In the genomic region with DNA sequence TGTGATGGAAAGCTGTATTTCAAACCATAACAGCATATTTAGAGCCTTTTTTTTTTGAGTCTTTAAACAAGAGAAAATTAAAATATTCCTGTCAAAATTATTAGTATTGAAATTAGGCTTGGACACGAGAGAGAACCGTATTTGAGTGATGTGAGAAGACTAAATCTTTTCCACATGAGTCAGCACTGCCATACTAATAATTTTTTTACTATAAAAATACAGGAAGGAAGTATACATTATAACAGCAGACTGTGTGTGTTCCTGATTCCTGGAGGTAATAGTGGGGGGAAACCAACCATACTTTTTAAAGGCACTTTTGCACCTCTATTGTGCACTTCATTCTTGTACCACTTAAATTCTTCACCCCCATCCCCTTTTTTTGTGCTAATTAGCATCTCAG, we compare ENCODE assay signal across 19 cellular contexts. TPM values are rescaled to one million over a fixed set of nuclear protein-coding genes. Genes with fewer than 3 reads are reported as not detected.
DNase-seq lines count a peak whose midpoint lies in the region; ATAC-seq and TF ChIP-seq lines count a peak whose summit lies in the region.
"Had no signal": no experiment of that assay in that cellular context is flagged by ENCODE, and none has a peak within 500 bp of the region (broad histone marks: within the 10 kb centered on the region; RNA-seq: fewer than 3 reads in every experiment).

No MANE protein-coding gene starts in this region.

- H3K9ac ChIP-seq in SK-N-MC (ENCODE audit: insufficient read length): no peak overlapping the region

- H3K9me3 ChIP-seq in SK-N-MC (ENCODE audit: low read depth, low read length): no peaks in the 10 kb centered on the region
- no peaks in the 10 kb centered on the region for H3K9me3 ChIP-seq in stomach

- peak; percentile 8 to 37 for DNase-seq in AML-193 (lab: John Stamatoyannopoulos, UW)
- peak; percentile 17 for DNase-seq in HCEC 1CT
- DNase-seq in SK-N-MC (ENCODE audit: low read depth, low spot score): peak; percentile 50
- DNase-seq in foreskin keratinocyte: peak in 1 of 2 donors; percentile 13
- no peak for DNase-seq in NCI-H1436 (lab: John Stamatoyannopoulos, UW)
- no peak for DNase-seq in stomach
- DNase-seq in NCI-H510A treated with DMSO at 0.1 percent for 48 hours (lab: John Stamatoyannopoulos, UW): no peak
- DNase-seq: C1 segment of cervical spinal cord, H7, NCI-H1092 treated with DMSO at 0.1 percent for 48 hours, NCI-H2081, NCI-H2171, NCI-H526, PC-9, RPMI8226, SHP77 treated with DMSO at 0.1 percent for 48 hours had no signal

- H3K4me1 ChIP-seq in foreskin keratinocyte (peaks cover 9% of the 10 kb centered on the region), stomach (peaks cover 0 to 4% (median 0%) of the 10 kb centered on the region in 4 donors)

- H3K27me3 ChIP-seq in foreskin keratinocyte (no peaks in the 10 kb centered on the region), stomach (no peaks in the 10 kb centered on the region)

- intact Hi-C loops in stomach (cut with DNase I; ENCODE audit: low total_unique reads): no loop called here

- H3K27ac ChIP-seq in SK-N-MC: peak overlapping the region; percentile 88
- H3K27ac ChIP-seq in foreskin keratinocyte: no peak overlapping the region
- no peak overlapping the region for H3K27ac ChIP-seq in stomach
- H3K27ac ChIP-seq: PC-9 had no signal

- WGBS in stomach, 5 donors: 77 to 96% (median 91%) methylated on average over 2 of the region's 2 CpGs

- H3K4me3 ChIP-seq in SK-N-MC: peak overlapping the region; percentile 52
- H3K4me3 ChIP-seq in stomach: no peak overlapping the region
- H3K4me3 ChIP-seq: K562, PC-9 had no signal

- H3K36me3 ChIP-seq in SK-N-MC (ENCODE audit: insufficient read depth, low read length) (peaks cover 28% of the 10 kb centered on the region), stomach (peaks cover 6 to 38% (median 33%) of the 10 kb centered on the region in 4 donors)

- no peak for TF ChIP-seq POLR2A in stomach (IDR thresholded peaks at IDR 0.05)

- TF ChIP-seq EP300 in stomach (IDR thresholded peaks at IDR 0.05): no peak

- ATAC-seq in foreskin keratinocyte (peak; percentile 38), GM21528 (IDR thresholded peaks at IDR 0.05; ENCODE audit: low FRiP score, unreplicated experiment) (no peak)
- ATAC-seq: HepG2, K562 had no signal

- TF ChIP-seq CTCF in foreskin keratinocyte (conservative IDR thresholded peaks at IDR 0.05) (no peak), stomach (IDR thresholded peaks at IDR 0.05) (no peak)

RNA-seq across cellular contexts. Expression of gene PPM1A, which starts 45.6 kb away (rescaled TPM):
- total RNA-seq in foreskin keratinocyte (30.8 and 32.4 TPM in 2 replicates), stomach (10 to 100 TPM; 24.0 to 95.5 (median 40.2) TPM)
- polyA plus RNA-seq in foreskin keratinocyte (17.4 and 20.2 TPM in 2 replicates), stomach (10 to 100 TPM; 13.6 to 29.5 (median 24.0) TPM)

Comparison
In these comparisons a context has a peak if more than half of its experiments do, and no peak if none do; other contexts are left out.
1. DNase-seq: peak in AML-193 (2 of 2), HCEC 1CT (single experiment) and SK-N-MC (single experiment); none in NCI-H1436 (single experiment), stomach (single experiment) and NCI-H510A treated with DMSO at 0.1 percent for 48 hours (single experiment).